ENCODE assay signal across 2 cellular contexts in genomic region chr3:40532252-40532651, GRCh38.
A peak's percentile ranks its signal among the peaks of the same experiment; 100 is the strongest.
TF ChIP-seq lines count a peak whose summit lies in the region.

No MANE protein-coding gene starts in this region.

TF ChIP-seq in A549, 52 proteins besides CTCF, POLR2A, EP300 and RAD21:
- TF ChIP-seq FOSL2 (IDR thresholded peaks at IDR 0.05): no peak
- TF ChIP-seq FOSL2 (CRISPR knock-in tag; IDR thresholded peaks at IDR 0.05): peak; percentile 38; the same call in 1 of the 2 replicates
- TF ChIP-seq HOXB13 (CRISPR knock-in tag; IDR thresholded peaks at IDR 0.05; ENCODE audit: low read depth): no peak
- no peak for TF ChIP-seq CBX2 (IDR thresholded peaks at IDR 0.05; ENCODE audit: borderline replicate concordance, low read depth)
- no peak for TF ChIP-seq KDM5A (IDR thresholded peaks at IDR 0.05)
- no peak for TF ChIP-seq KDM1A (IDR thresholded peaks at IDR 0.05; ENCODE audit: low read depth)
- TF ChIP-seq RARB (CRISPR knock-in tag; IDR thresholded peaks at IDR 0.05): no peak

TF ChIP-seq in K562, 482 proteins besides CTCF, POLR2A, EP300 and RAD21:
- TF ChIP-seq DACH1 (IDR thresholded peaks at IDR 0.05; ENCODE audit: partially characterized antibody) (no peak), HDAC8 (tag; IDR thresholded peaks at IDR 0.05) (no peak), ATF3 (IDR thresholded peaks at IDR 0.05) (0 out of 2 replicates have a peak, but pooled peaks have one; percentile 12), ATF3 (CRISPR knock-in tag; conservative IDR thresholded peaks at IDR 0.05) (no peak), U2AF2 (optimal IDR thresholded peaks at IDR 0.05; ENCODE audit: low read depth, low read length) (no peak), PYGO2 (tag; IDR thresholded peaks at IDR 0.05) (no peak), ZNF444 (CRISPR knock-in tag; IDR thresholded peaks at IDR 0.05) (no peak), ZNF274 (IDR thresholded peaks at IDR 0.05; ENCODE audit: borderline replicate concordance, low read depth, low read length) (peak; percentile 71; the same call in 1 of the 2 replicates), ZNF75A (CRISPR knock-in tag; IDR thresholded peaks at IDR 0.05) (peak; percentile 81; the same call in 1 of the 2 replicates)
TF ChIP-seq in K562: peak in this region for 3.
